ENCODE assay signal across 13 cellular contexts in genomic region chr19:1037553-1038115, GRCh38. TPM values are rescaled to one million over a fixed set of nuclear protein-coding genes. Genes with fewer than 3 reads are reported as not detected.
DNase-seq lines count a peak whose midpoint lies in the region; ATAC-seq and TF ChIP-seq lines count a peak whose summit lies in the region.
"Had no signal": no experiment of that assay in that cellular context is flagged by ENCODE, and none has a peak within 500 bp of the region (broad histone marks: within the 10 kb centered on the region; RNA-seq: fewer than 3 reads in every experiment).

No MANE protein-coding gene starts in this region.

- H3K36me3 ChIP-seq in BLaER1 treated with 17β-estradiol and CSF1 and Interleukin-3, amounts not matched to agents 10 nM and 100 nM, result peaks cover 0 to 41% (median 0%) of the 10 kb centered on the region in 11 experiments; a peak in 5 of 22 replicates
- H3K36me3 ChIP-seq in mucosa of rectum (ENCODE audit: control insufficient read depth in 2 of 2, insufficient read depth in 2 of 2, low read length in 2 of 2), result peaks cover 0 to 9% of the 10 kb centered on the region in 2 donors

- TF ChIP-seq CTCF in omental fat pad (IDR thresholded peaks at IDR 0.05) (no peak), foreskin fibroblast (IDR thresholded peaks at IDR 0.05; ENCODE audit: low read depth, low read length) (no peak)

- H3K4me3 ChIP-seq in BLaER1 treated with 17β-estradiol and CSF1 and Interleukin-3, amounts not matched to agents 10 nM and 100 nM, result peak overlapping the region in 9 of 10 experiments; percentile 2 to 75 (median 43); a peak in 12 of 20 replicates
- no peak overlapping the region for H3K4me3 ChIP-seq in mucosa of rectum (ENCODE audit: low read length in 2 of 2)
- no peak overlapping the region for H3K4me3 ChIP-seq in foreskin fibroblast (ENCODE audit: low read depth in 1 of 2, low read length in 2 of 2)
- H3K4me3 ChIP-seq: lung, SJSA1 had no signal

- H3K36me3 Mint-ChIP-seq in activated T-helper 1 cell treated with anti-CD3 and anti-CD28 coated beads, Interleukin-12 subunit alpha, Interleukin-12 subunit beta, Interleukin-2, Interleukin-4 antibody, amounts not matched to agents 30 ng/mL and 10 ng/mL and 1 ng/mL, durations not matched to agents 14 hours and 24 hours and 36 hours (ENCODE audit: low read depth), result peaks cover 25% of the 10 kb centered on the region

- H4K20me1 ChIP-seq in BLaER1 treated with 17β-estradiol and CSF1 and Interleukin-3, amounts not matched to agents 10 nM and 100 nM, result peaks cover 6 to 32% (median 16%) of the 10 kb centered on the region in 11 experiments; a peak in 14 of 22 replicates

- H3K27me3 ChIP-seq in BLaER1 treated with 17β-estradiol and CSF1 and Interleukin-3, amounts not matched to agents 10 nM and 100 nM, result peaks cover 0 to 19% (median 6%) of the 10 kb centered on the region in 11 experiments; a peak in 11 of 22 replicates
- H3K27me3 ChIP-seq in mucosa of rectum (ENCODE audit: control insufficient read depth in 2 of 2, insufficient read depth in 2 of 2, low read length in 2 of 2), result no peaks in the 10 kb centered on the region
- H3K27me3 ChIP-seq: SJSA1 had no signal

- peaks cover 3% of the 10 kb centered on the region for H3K9me3 Mint-ChIP-seq in activated T-helper 1 cell treated with anti-CD3 and anti-CD28 coated beads, Interleukin-12 subunit alpha, Interleukin-12 subunit beta, Interleukin-2, Interleukin-4 antibody, amounts not matched to agents 30 ng/mL and 10 ng/mL and 1 ng/mL, durations not matched to agents 14 hours and 24 hours and 36 hours

- DNase-seq in activated T-helper 1 cell treated with anti-CD3 and anti-CD28 coated beads, Interleukin-12 subunit alpha, Interleukin-12 subunit beta, Interleukin-2, Interleukin-4 antibody, amounts not matched to agents 30 ng/mL and 10 ng/mL and 1 ng/mL, durations not matched to agents 14 hours and 24 hours and 36 hours (ENCODE audit: low spot score), result no peak
- DNase-seq in NCI-H2171 (lab: John Stamatoyannopoulos, UW) (no peak), NK-92 (lab: John Stamatoyannopoulos, UW; ENCODE audit: unreplicated experiment) (no peak), omental fat pad (ENCODE audit: low spot score) (no peak), foreskin fibroblast (no peak)
- DNase-seq: NCI-H146; stimulated activated CD4-positive, alpha-beta T cell treated with anti-CD3 and anti-CD28 coated beads, Interleukin-2, amount 100 ng/mL, for 48 hours had no signal

- peak overlapping the region; percentile 64 for H3K4me3 Mint-ChIP-seq in activated T-helper 1 cell treated with anti-CD3 and anti-CD28 coated beads, Interleukin-12 subunit alpha, Interleukin-12 subunit beta, Interleukin-2, Interleukin-4 antibody, amounts not matched to agents 30 ng/mL and 10 ng/mL and 1 ng/mL, durations not matched to agents 14 hours and 24 hours and 36 hours

- H3K9me3 ChIP-seq in BLaER1 treated with 17β-estradiol and CSF1 and Interleukin-3, amounts not matched to agents 10 nM and 100 nM (replicated peaks in 1 of 11), result no peaks in the 10 kb centered on the region
- H3K9me3 ChIP-seq in mucosa of rectum (ENCODE audit: control insufficient read depth in 2 of 2, low read length in 2 of 2), result no peaks in the 10 kb centered on the region
- H3K9me3 ChIP-seq: SJSA1 had no signal

- intact Hi-C loops in activated T-helper 1 cell treated with anti-CD3 and anti-CD28 coated beads, Interleukin-12 subunit alpha, Interleukin-12 subunit beta, Interleukin-2, Interleukin-4 antibody, amounts not matched to agents 30 ng/mL and 10 ng/mL and 1 ng/mL, durations not matched to agents 14 hours and 24 hours and 36 hours (cut with micrococcal nuclease), result loop anchor here (1.0 kb wide), 1 partner anchor 9 kb away; no protein-coding TSS in a partner anchor

- peak overlapping the region; percentile 92 to 99 (median 95) for H3K4me2 ChIP-seq in BLaER1 treated with 17β-estradiol and CSF1 and Interleukin-3, amounts not matched to agents 10 nM and 100 nM

- H3K4me1 ChIP-seq in BLaER1 treated with 17β-estradiol and CSF1 and Interleukin-3, amounts not matched to agents 10 nM and 100 nM, result peaks cover 60 to 71% (median 66%) of the 10 kb centered on the region in 10 experiments
- peaks cover 28 to 40% of the 10 kb centered on the region in 2 donors for H3K4me1 ChIP-seq in mucosa of rectum (ENCODE audit: control insufficient read depth in 2 of 2, insufficient read depth in 2 of 2, low read length in 2 of 2)

- H3K4me1 Mint-ChIP-seq in activated T-helper 1 cell treated with anti-CD3 and anti-CD28 coated beads, Interleukin-12 subunit alpha, Interleukin-12 subunit beta, Interleukin-2, Interleukin-4 antibody, amounts not matched to agents 30 ng/mL and 10 ng/mL and 1 ng/mL, durations not matched to agents 14 hours and 24 hours and 36 hours (ENCODE audit: low read depth), result peaks cover 56% of the 10 kb centered on the region

- peak overlapping the region in 10 of 11 experiments; percentile 7 to 81 (median 60); a peak in 16 of 22 replicates for H3K9ac ChIP-seq in BLaER1 treated with 17β-estradiol and CSF1 and Interleukin-3, amounts not matched to agents 10 nM and 100 nM
- H3K9ac ChIP-seq in mucosa of rectum (ENCODE audit: low read depth in 1 of 2, low read length in 2 of 2), result no peak overlapping the region

- H3K27ac ChIP-seq in BLaER1 treated with 17β-estradiol and CSF1 and Interleukin-3, amounts not matched to agents 10 nM and 100 nM, result peak overlapping the region in 10 of 11 experiments; percentile 5 to 93 (median 68); a peak in 17 of 22 replicates
- H3K27ac ChIP-seq in mucosa of rectum (ENCODE audit: low read depth in 2 of 2, low read length in 2 of 2), result peak overlapping the region; percentile 51 to 68
- H3K27ac ChIP-seq: SJSA1 had no signal

- no peaks in the 10 kb centered on the region for H3K27me3 Mint-ChIP-seq in activated T-helper 1 cell treated with anti-CD3 and anti-CD28 coated beads, Interleukin-12 subunit alpha, Interleukin-12 subunit beta, Interleukin-2, Interleukin-4 antibody, amounts not matched to agents 30 ng/mL and 10 ng/mL and 1 ng/mL, durations not matched to agents 14 hours and 24 hours and 36 hours (ENCODE audit: insufficient read depth)

- peak; percentile 1 for ATAC-seq in GM21825 (IDR thresholded peaks at IDR 0.05; ENCODE audit: unreplicated experiment)
- ATAC-seq in omental fat pad (ENCODE audit: low FRiP score), result no peak

- H3K27ac Mint-ChIP-seq in activated T-helper 1 cell treated with anti-CD3 and anti-CD28 coated beads, Interleukin-12 subunit alpha, Interleukin-12 subunit beta, Interleukin-2, Interleukin-4 antibody, amounts not matched to agents 30 ng/mL and 10 ng/mL and 1 ng/mL, durations not matched to agents 14 hours and 24 hours and 36 hours, result peak overlapping the region; percentile 86

RNA-seq across cellular contexts. Expression of gene ABCA7, which starts 2.3 kb away (rescaled TPM):
- total RNA-seq in activated T-helper 1 cell treated with anti-CD3 and anti-CD28 coated beads, Interleukin-12 subunit alpha, Interleukin-12 subunit beta, Interleukin-2, Interleukin-4 antibody, amounts not matched to agents 30 ng/mL and 10 ng/mL and 1 ng/mL, durations not matched to agents 14 hours and 24 hours and 36 hours, result 15.8 and 18.3 TPM in 2 replicates
- 10 to 100 TPM; 10.3 to 29.8 (median 15.9) TPM for total RNA-seq in omental fat pad

RNA-seq across cellular contexts. Expression of gene CNN2, which starts 11.2 kb away (rescaled TPM):
- 112 and 114 TPM in 2 replicates for total RNA-seq in activated T-helper 1 cell treated with anti-CD3 and anti-CD28 coated beads, Interleukin-12 subunit alpha, Interleukin-12 subunit beta, Interleukin-2, Interleukin-4 antibody, amounts not matched to agents 30 ng/mL and 10 ng/mL and 1 ng/mL, durations not matched to agents 14 hours and 24 hours and 36 hours
- total RNA-seq in omental fat pad, result 10 to 100 TPM; 39.6 to 75.4 (median 60.8) TPM

RNA-seq across cellular contexts. Expression of gene RNU6-2, which starts 16.3 kb away (rescaled TPM):
- not detected in 2 replicates for total RNA-seq in activated T-helper 1 cell treated with anti-CD3 and anti-CD28 coated beads, Interleukin-12 subunit alpha, Interleukin-12 subunit beta, Interleukin-2, Interleukin-4 antibody, amounts not matched to agents 30 ng/mL and 10 ng/mL and 1 ng/mL, durations not matched to agents 14 hours and 24 hours and 36 hours
- not detected for total RNA-seq in omental fat pad
- total RNA-seq: epithelial cell of proximal tubule, lung, SJSA1 had no signal

RNA-seq across cellular contexts. Expression of gene TMEM259, which starts 16.7 kb away (rescaled TPM):
- 162 and 170 TPM in 2 replicates for total RNA-seq in activated T-helper 1 cell treated with anti-CD3 and anti-CD28 coated beads, Interleukin-12 subunit alpha, Interleukin-12 subunit beta, Interleukin-2, Interleukin-4 antibody, amounts not matched to agents 30 ng/mL and 10 ng/mL and 1 ng/mL, durations not matched to agents 14 hours and 24 hours and 36 hours
- 100 to 1,000 TPM; 112 to 164 (median 161) TPM for total RNA-seq in omental fat pad

RNA-seq across cellular contexts. Expression of gene ARHGAP45, which starts 29.3 kb away (rescaled TPM):
- 201 and 202 TPM in 2 replicates for total RNA-seq in activated T-helper 1 cell treated with anti-CD3 and anti-CD28 coated beads, Interleukin-12 subunit alpha, Interleukin-12 subunit beta, Interleukin-2, Interleukin-4 antibody, amounts not matched to agents 30 ng/mL and 10 ng/mL and 1 ng/mL, durations not matched to agents 14 hours and 24 hours and 36 hours
- 10 to 100 TPM; 21.4 to 97.6 (median 36.3) TPM for total RNA-seq in omental fat pad

Comparison
In these comparisons a context has a peak if more than half of its experiments do, and no peak if none do; other contexts are left out.
1. H3K4me3 ChIP-seq: peak in BLaER1 treated with 17β-estradiol and CSF1 and Interleukin-3, amounts not matched to agents 10 nM and 100 nM (9 of 10); none in mucosa of rectum (0 of 2) and foreskin fibroblast (0 of 2).
2. H3K9ac ChIP-seq: peak in BLaER1 treated with 17β-estradiol and CSF1 and Interleukin-3, amounts not matched to agents 10 nM and 100 nM (10 of 11); none in mucosa of rectum (0 of 2).